8 cellular contexts compared by ENCODE assay signal in genomic region chr3:15055019-15055557, GRCh38. TPM values are rescaled to one million over a fixed set of nuclear protein-coding genes. Genes with fewer than 3 reads are reported as not detected.
DNase-seq lines count a peak whose midpoint lies in the region; ATAC-seq and FAIRE-seq lines count a peak whose summit lies in the region.

No MANE protein-coding gene starts in this region.

- no peaks in the 10 kb centered on the region for H3K27me3 Mint-ChIP-seq in activated T-cell treated with anti-CD3 and anti-CD28 coated beads, Interleukin-2, amount 50 U/mL, for 24 hours

- peaks cover 69% of the 10 kb centered on the region for H3K4me1 Mint-ChIP-seq in activated T-cell treated with anti-CD3 and anti-CD28 coated beads, Interleukin-2, amount 50 U/mL, for 24 hours (ENCODE audit: low read depth)

- peak overlapping the region; percentile 45 for H3K4me3 Mint-ChIP-seq in activated T-cell treated with anti-CD3 and anti-CD28 coated beads, Interleukin-2, amount 50 U/mL, for 24 hours

- no peak for FAIRE-seq in urothelium cell line (lab: Jason Lieb, UNC)

- peak; percentile 75 for DNase-seq in activated T-cell treated with anti-CD3 and anti-CD28 coated beads, Interleukin-2, amount 50 U/mL, for 24 hours
- DNase-seq in stimulated activated CD4-positive, alpha-beta T cell treated with anti-CD3 and anti-CD28 coated beads, Interleukin-15, amount 100 ng/mL, for 24 hours, result peak; percentile 83
- DNase-seq in mucosa of gallbladder (ENCODE audit: low spot score) (no peak), UCSD-AML1 (lab: John Stamatoyannopoulos, UW; ENCODE audit: unreplicated experiment) (no peak), urothelium cell line (ENCODE audit: low spot score) (no peak)

- ATAC-seq in GM18870 (IDR thresholded peaks at IDR 0.05; ENCODE audit: unreplicated experiment) (peak; percentile 48), HG03175 (IDR thresholded peaks at IDR 0.05; ENCODE audit: unreplicated experiment) (peak; percentile 40), GM19463 (IDR thresholded peaks at IDR 0.05; ENCODE audit: unreplicated experiment) (no peak)

- H3K27ac Mint-ChIP-seq in activated T-cell treated with anti-CD3 and anti-CD28 coated beads, Interleukin-2, amount 50 U/mL, for 24 hours, result peak overlapping the region; percentile 91

- peaks cover 98% of the 10 kb centered on the region for H3K36me3 Mint-ChIP-seq in activated T-cell treated with anti-CD3 and anti-CD28 coated beads, Interleukin-2, amount 50 U/mL, for 24 hours (ENCODE audit: low read depth)

- H3K9me3 Mint-ChIP-seq in activated T-cell treated with anti-CD3 and anti-CD28 coated beads, Interleukin-2, amount 50 U/mL, for 24 hours, result no peaks in the 10 kb centered on the region

RNA-seq across cellular contexts. Expression of gene MRPS25, which starts 10.0 kb away (rescaled TPM):
- 48.8 TPM for total RNA-seq in mucosa of gallbladder

RNA-seq across cellular contexts. Expression of gene RBSN, which starts 43.9 kb away (rescaled TPM):
- 19.2 TPM for total RNA-seq in mucosa of gallbladder

Comparison
In these comparisons a context has a peak if more than half of its experiments do, and no peak if none do; other contexts are left out.
1. DNase-seq: peak in activated T-cell treated with anti-CD3 and anti-CD28 coated beads, Interleukin-2, amount 50 U/mL, for 24 hours (single experiment) and stimulated activated CD4-positive, alpha-beta T cell treated with anti-CD3 and anti-CD28 coated beads, Interleukin-15, amount 100 ng/mL, for 24 hours (single experiment); none in mucosa of gallbladder (single experiment), UCSD-AML1 (single experiment) and urothelium cell line (single experiment).